ENCODE assay signal across 7 cellular contexts in the genomic region with DNA sequence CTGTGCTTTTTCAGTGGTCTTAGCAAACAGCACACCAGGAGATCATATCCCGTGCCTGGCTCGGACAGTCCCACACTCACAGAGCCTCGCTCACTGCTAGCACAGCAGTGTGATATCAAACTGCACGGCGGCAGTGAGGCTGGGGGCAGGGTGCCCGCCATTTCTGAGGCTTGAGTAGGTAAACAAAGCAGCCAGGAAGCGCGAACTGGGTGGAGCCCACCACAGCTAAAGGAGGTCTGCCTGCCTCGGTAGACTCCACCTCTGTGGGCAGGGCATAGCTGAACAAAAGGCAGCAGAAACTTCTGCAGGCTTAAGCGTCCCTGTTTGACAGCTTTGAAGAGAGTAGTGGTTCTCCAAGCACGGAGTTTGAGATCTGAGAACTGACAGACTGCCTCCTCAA. TPM values are rescaled to one million over a fixed set of nuclear protein-coding genes. Genes with fewer than 3 reads are reported as not detected.
"Had no signal": no experiment of that assay in that cellular context is flagged by ENCODE, and none has a peak within 500 bp of the region (broad histone marks: within the 10 kb centered on the region; RNA-seq: fewer than 3 reads in every experiment).

No MANE protein-coding gene starts in this region.

RNA-seq across cellular contexts. Expression of a gene that starts 9.0 kb away (rescaled TPM):
- total RNA-seq: activated CD8-positive, alpha-beta T cell treated with anti-CD3 and anti-CD28 coated beads for 36 hours; astrocyte; IMR-90; MCF 10A; NCI-H460; RPMI7951; T-helper 2 cell treated with Interferon-gamma antibody and Interleukin-4, amounts not matched to agents 100 ng/mL and 5 ng/mL, for 36 hours had no signal
- polyA plus RNA-seq: IMR-90 had no signal

RNA-seq across cellular contexts. Expression of a gene that starts 16.4 kb away (rescaled TPM):
- total RNA-seq: activated CD8-positive, alpha-beta T cell treated with anti-CD3 and anti-CD28 coated beads for 36 hours; astrocyte; IMR-90; NCI-H460; T-helper 2 cell treated with Interferon-gamma antibody and Interleukin-4, amounts not matched to agents 100 ng/mL and 5 ng/mL, for 36 hours had no signal
- polyA plus RNA-seq: IMR-90 had no signal

RNA-seq across cellular contexts. Expression of a gene that starts 31.9 kb away (rescaled TPM):
- total RNA-seq: activated CD8-positive, alpha-beta T cell treated with anti-CD3 and anti-CD28 coated beads for 36 hours; astrocyte; IMR-90; MCF 10A; NCI-H460; RPMI7951; T-helper 2 cell treated with Interferon-gamma antibody and Interleukin-4, amounts not matched to agents 100 ng/mL and 5 ng/mL, for 36 hours had no signal
- polyA plus RNA-seq: IMR-90 had no signal

RNA-seq across cellular contexts. Expression of a gene that starts 49.6 kb away (rescaled TPM):
- total RNA-seq: activated CD8-positive, alpha-beta T cell treated with anti-CD3 and anti-CD28 coated beads for 36 hours; IMR-90; T-helper 2 cell treated with Interferon-gamma antibody and Interleukin-4, amounts not matched to agents 100 ng/mL and 5 ng/mL, for 36 hours had no signal
- polyA plus RNA-seq: IMR-90 had no signal

RNA-seq across cellular contexts. Expression of a gene that starts 53.2 kb away (rescaled TPM):
- total RNA-seq: activated CD8-positive, alpha-beta T cell treated with anti-CD3 and anti-CD28 coated beads for 36 hours; astrocyte; IMR-90; MCF 10A; NCI-H460; RPMI7951; T-helper 2 cell treated with Interferon-gamma antibody and Interleukin-4, amounts not matched to agents 100 ng/mL and 5 ng/mL, for 36 hours had no signal
- polyA plus RNA-seq: IMR-90 had no signal
